ENCODE assay signal across 9 cellular contexts in the genomic region with DNA sequence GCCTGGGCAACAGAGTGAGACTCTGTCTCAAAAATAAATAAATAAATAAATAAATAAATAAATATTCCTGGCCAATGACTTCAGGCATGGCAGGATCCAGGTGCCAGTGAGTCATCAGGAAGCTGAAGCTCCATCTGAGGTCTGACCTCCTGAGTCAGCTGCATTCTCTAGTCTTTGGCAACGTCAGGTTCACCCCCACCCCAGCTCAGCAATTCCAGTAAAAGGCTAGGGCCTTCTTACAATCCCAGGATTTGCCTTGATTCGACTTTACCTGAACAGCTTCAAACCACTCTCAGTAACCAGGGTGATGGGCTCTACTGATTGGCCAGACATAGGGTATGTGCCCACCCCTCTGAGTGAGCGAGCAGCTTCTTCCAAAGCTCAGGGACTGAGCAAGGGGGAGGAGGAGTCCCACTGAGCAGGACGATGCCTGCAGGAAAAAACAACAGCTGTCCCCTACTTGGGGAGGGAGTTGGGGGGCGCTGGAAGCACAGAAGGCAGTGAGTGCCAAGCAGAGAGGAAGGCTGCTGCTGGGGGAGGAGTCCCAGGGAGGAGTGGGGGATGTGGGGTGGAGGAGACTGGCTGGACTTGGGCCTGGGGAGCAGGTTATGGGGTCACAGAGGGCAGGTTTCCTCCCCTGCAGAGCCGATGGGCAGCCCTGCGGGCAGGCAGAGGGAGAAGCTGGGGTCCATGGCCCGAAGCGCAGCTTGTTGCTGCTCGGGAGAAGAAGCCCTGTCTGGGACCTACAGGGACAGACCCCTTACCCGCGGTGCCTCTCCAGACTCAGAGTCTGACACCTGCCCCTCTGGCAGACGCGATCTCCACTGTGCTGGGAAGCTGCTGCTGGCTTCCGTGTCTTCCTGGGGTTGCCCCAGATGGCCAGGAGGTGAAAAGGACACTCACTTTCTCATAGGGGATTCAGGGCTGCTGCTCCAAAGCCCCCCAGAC. TPM values are rescaled to one million over a fixed set of nuclear protein-coding genes. Genes with fewer than 3 reads are reported as not detected.
DNase-seq lines count a peak whose midpoint lies in the region; ATAC-seq and TF ChIP-seq lines count a peak whose summit lies in the region.
"Had no signal": no experiment of that assay in that cellular context is flagged by ENCODE, and none has a peak within 500 bp of the region (broad histone marks: within the 10 kb centered on the region; RNA-seq: fewer than 3 reads in every experiment).

No MANE protein-coding gene starts in this region.

- H3K36me3 ChIP-seq in HEK293 (ENCODE audit: control insufficient read depth in 2 of 2, insufficient read depth in 1 of 2, low read length in 2 of 2) (no peaks in the 10 kb centered on the region), heart left ventricle (no peaks in the 10 kb centered on the region)

- TF ChIP-seq CTCF in HEK293 (tag by site-specific recombination; IDR thresholded peaks at IDR 0.05) (no peak), fibroblast of villous mesenchyme (IDR thresholded peaks at IDR 0.05; ENCODE audit: insufficient read depth, low read depth, low read length) (no peak), heart left ventricle (IDR thresholded peaks at IDR 0.05) (no peak)

- no peak for ATAC-seq in heart left ventricle

- 31 to 39% (median 37%) methylated on average over 10 to 15 of the region's 15 CpGs for WGBS in heart left ventricle, 4 donors

- TF ChIP-seq POLR2A in heart left ventricle (IDR thresholded peaks at IDR 0.05), result no peak

- no peak overlapping the region for H3K4me3 ChIP-seq in HEK293 (ENCODE audit: low read depth, low read length)
- H3K4me3 ChIP-seq in fibroblast of villous mesenchyme (ENCODE audit: low read depth, low read length), result no peak overlapping the region
- H3K4me3 ChIP-seq in skeletal muscle cell (ENCODE audit: low read depth, low read length), result no peak overlapping the region
- H3K4me3 ChIP-seq in heart left ventricle, result no peak overlapping the region

- H3K27ac ChIP-seq in HEK293 (ENCODE audit: extremely low read depth, low read depth, low read length) (no peak overlapping the region), heart left ventricle (no peak overlapping the region)

- H3K9me3 ChIP-seq in HEK293 (ENCODE audit: control insufficient read depth, insufficient read depth, low read depth, low read length), result no peaks in the 10 kb centered on the region
- H3K9me3 ChIP-seq in heart left ventricle, result no peaks in the 10 kb centered on the region

- peaks cover 7% of the 10 kb centered on the region; the same call in 1 of the 2 replicates for H3K4me1 ChIP-seq in HEK293 (ENCODE audit: control insufficient read depth, insufficient read depth, low read length)
- H3K4me1 ChIP-seq in heart left ventricle, result peaks cover 0 to 12% (median 0%) of the 10 kb centered on the region in 12 donors

- H3K27me3 ChIP-seq in heart left ventricle, result peaks cover 0 to 47% (median 11%) of the 10 kb centered on the region in 9 donors

- intact Hi-C loops in heart left ventricle (cut with DNase I), result no loop called here

- POLR2A ChIA-PET in HEK293 (lab: Yijun Ruan, JAX), result no interaction called here

- DNase-seq in RPMI8226, result peak; percentile 52
- peak; percentile 77 for DNase-seq in fibroblast of villous mesenchyme (ENCODE audit: low read depth)
- DNase-seq in skeletal muscle cell (ENCODE audit: low read depth), result peak; percentile 15
- no peak for DNase-seq in hypothalamus (lab: John Stamatoyannopoulos, UW)
- DNase-seq in OCI-M2 (lab: John Stamatoyannopoulos, UW; ENCODE audit: unreplicated experiment), result no peak
- DNase-seq in heart left ventricle, result no peak
- DNase-seq: activated T-cell treated with anti-CD3 and anti-CD28 coated beads, Interleukin-2, amount 50 U/mL, for 24 hours; effector memory CD4-positive, alpha-beta T cell had no signal

- CTCF ChIA-PET in HEK293 (lab: Yijun Ruan, JAX), result interaction anchor here (0.5 to 0.7 kb wide), 3 partner anchors 17 to 245 kb away, joined by 3 to 6 read pairs (median 4); no protein-coding TSS in a partner anchor

TF ChIP-seq in HEK293, 187 proteins besides CTCF, POLR2A, EP300 and RAD21 (continues in another document):
- no peak for TF ChIP-seq ZNF677 (tag by site-specific recombination; IDR thresholded peaks at IDR 0.05)
- peak; percentile 55 for TF ChIP-seq ZNF629 (tag by site-specific recombination; IDR thresholded peaks at IDR 0.05)
- TF ChIP-seq, protein P1, sequence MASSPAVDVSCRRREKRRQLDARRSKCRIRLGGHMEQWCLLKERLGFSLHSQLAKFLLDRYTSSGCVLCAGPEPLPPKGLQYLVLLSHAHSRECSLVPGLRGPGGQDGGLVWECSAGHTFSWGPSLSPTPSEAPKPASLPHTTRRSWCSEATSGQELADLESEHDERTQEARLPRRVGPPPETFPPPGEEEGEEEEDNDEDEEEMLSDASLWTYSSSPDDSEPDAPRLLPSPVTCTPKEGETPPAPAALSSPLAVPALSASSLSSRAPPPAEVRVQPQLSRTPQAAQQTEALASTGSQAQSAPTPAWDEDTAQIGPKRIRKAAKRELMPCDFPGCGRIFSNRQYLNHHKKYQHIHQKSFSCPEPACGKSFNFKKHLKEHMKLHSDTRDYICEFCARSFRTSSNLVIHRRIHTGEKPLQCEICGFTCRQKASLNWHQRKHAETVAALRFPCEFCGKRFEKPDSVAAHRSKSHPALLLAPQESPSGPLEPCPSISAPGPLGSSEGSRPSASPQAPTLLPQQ (tag by site-specific recombination; IDR thresholded peaks at IDR 0.05), result no peak
- TF ChIP-seq ZNF223 (tag by site-specific recombination; IDR thresholded peaks at IDR 0.05), result no peak
- TF ChIP-seq ZNF48 (tag by site-specific recombination; IDR thresholded peaks at IDR 0.05), result no peak
- no peak for TF ChIP-seq ZNF221 (tag by site-specific recombination; IDR thresholded peaks at IDR 0.05; ENCODE audit: borderline replicate concordance)
- TF ChIP-seq SETDB1 (IDR thresholded peaks at IDR 0.05; ENCODE audit: insufficient read length, low read length), result no peak
- TF ChIP-seq ZNF155 (tag by site-specific recombination; IDR thresholded peaks at IDR 0.05), result no peak
- TF ChIP-seq ZNF138 (tag by site-specific recombination; IDR thresholded peaks at IDR 0.05; ENCODE audit: borderline replicate concordance), result no peak
- no peak for TF ChIP-seq ZNF548 (tag by site-specific recombination; IDR thresholded peaks at IDR 0.05)
- TF ChIP-seq ZNF311 (tag by site-specific recombination; IDR thresholded peaks at IDR 0.05; ENCODE audit: borderline replicate concordance), result no peak
- no peak for TF ChIP-seq ZNF549 (tag by site-specific recombination; IDR thresholded peaks at IDR 0.05)
- TF ChIP-seq ZNF529 (tag by site-specific recombination; IDR thresholded peaks at IDR 0.05; ENCODE audit: insufficient replicate concordance), result no peak
- TF ChIP-seq ZIC2 (tag by site-specific recombination; IDR thresholded peaks at IDR 0.05), result peak; percentile 49; the same call in 1 of the 2 replicates
- no peak for TF ChIP-seq TCF7L2 (IDR thresholded peaks at IDR 0.05; ENCODE audit: borderline replicate concordance, low read depth, low read length)
- TF ChIP-seq, protein P2, sequence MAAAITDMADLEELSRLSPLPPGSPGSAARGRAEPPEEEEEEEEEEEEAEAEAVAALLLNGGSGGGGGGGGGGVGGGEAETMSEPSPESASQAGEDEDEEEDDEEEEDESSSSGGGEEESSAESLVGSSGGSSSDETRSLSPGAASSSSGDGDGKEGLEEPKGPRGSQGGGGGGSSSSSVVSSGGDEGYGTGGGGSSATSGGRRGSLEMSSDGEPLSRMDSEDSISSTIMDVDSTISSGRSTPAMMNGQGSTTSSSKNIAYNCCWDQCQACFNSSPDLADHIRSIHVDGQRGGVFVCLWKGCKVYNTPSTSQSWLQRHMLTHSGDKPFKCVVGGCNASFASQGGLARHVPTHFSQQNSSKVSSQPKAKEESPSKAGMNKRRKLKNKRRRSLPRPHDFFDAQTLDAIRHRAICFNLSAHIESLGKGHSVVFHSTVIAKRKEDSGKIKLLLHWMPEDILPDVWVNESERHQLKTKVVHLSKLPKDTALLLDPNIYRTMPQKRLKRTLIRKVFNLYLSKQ (tag by site-specific recombination; IDR thresholded peaks at IDR 0.05; ENCODE audit: borderline replicate concordance), result no peak
- TF ChIP-seq KLF7 (tag by site-specific recombination; IDR thresholded peaks at IDR 0.05; ENCODE audit: borderline replicate concordance), result no peak
- no peak for TF ChIP-seq ZNF830 (tag by site-specific recombination; IDR thresholded peaks at IDR 0.05; ENCODE audit: low read depth)

RNA-seq across cellular contexts. Expression of a gene that starts 25.9 kb away (rescaled TPM):
- total RNA-seq in fibroblast of villous mesenchyme (not detected in 2 replicates), heart left ventricle (under 1 TPM in 4 of 9 donors, not detected in 5; 0.09 to 0.43 (median 0.20) TPM)
- polyA plus RNA-seq in heart left ventricle, result not detected

Comparison
In these comparisons a context has a peak if more than half of its experiments do, and no peak if none do; other contexts are left out.
1. DNase-seq: peak in RPMI8226 (single experiment), fibroblast of villous mesenchyme (single experiment) and skeletal muscle cell (single experiment); none in hypothalamus (0 of 51), OCI-M2 (single experiment) and heart left ventricle (0 of 5).